ENCODE assay signal across 11 cellular contexts in the genomic region with DNA sequence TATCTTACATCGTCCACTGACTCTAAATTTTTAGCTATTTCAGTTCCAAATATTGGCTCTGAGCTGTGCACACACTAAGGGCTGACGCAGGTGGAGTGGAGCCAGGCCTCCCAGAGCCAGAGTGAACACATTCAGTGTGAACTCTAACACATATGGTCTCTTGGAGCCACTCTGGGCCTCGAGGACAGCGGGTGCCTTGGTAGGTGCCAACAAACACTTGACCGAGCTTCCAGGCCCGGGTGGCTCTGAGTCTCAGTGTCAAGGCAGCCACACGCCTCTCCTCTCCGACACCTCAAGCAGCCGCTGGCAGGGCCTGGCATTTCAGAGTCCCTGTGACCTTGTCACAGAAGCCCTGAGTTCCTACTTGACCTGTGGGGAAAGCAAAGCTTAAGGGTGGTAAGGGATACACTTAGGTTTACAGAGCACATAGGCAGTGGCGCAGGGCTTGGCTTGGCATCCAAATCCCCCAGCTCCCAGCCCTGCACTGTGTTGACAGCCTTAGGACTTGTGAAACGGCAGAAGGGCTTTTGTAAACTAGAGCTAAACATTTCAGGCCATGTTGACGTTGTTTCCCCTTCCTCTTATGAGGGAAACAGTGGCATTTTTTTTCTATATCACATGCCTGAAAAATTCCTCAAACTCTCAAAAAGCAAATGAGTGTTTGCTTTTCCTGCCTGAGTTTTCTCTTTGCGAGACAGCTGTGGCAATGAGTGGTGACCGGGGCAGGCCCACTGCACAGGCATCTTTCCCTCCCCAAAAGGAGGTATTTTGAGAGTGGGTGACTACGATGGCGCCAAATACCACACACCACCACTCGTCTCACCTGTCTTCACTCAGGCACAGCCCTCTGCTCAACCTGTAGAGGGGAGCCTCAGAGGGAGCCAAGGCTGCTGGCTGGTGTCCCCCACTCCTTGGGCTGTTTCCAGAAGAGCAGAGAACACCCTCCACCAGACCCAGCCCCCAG.
DNase-seq lines count a peak whose midpoint lies in the region; ATAC-seq and TF ChIP-seq lines count a peak whose summit lies in the region.
"Had no signal": no experiment of that assay in that cellular context is flagged by ENCODE, and none has a peak within 500 bp of the region (broad histone marks: within the 10 kb centered on the region; RNA-seq: fewer than 3 reads in every experiment).

No MANE protein-coding gene starts in this region.

- intact Hi-C loops in head of caudate nucleus (cut with DNase I) (no loop called here), vagina (cut with DNase I) (no loop called here)

- no peak for TF ChIP-seq POLR2A in vagina (IDR thresholded peaks at IDR 0.05)

- no peaks in the 10 kb centered on the region for H3K79me1 ChIP-seq in neuronal stem cell (ENCODE audit: low read depth, low read length)

- H2BK15ac ChIP-seq in neuronal stem cell (ENCODE audit: low read length), result peak overlapping the region; percentile 7

- H3K79me2 ChIP-seq in OCI-LY3 (ENCODE audit: low read length), result no peaks in the 10 kb centered on the region

- no peak overlapping the region for H4K91ac ChIP-seq in neuronal stem cell (ENCODE audit: low read depth, low read length, poor library complexity)

- no peaks in the 10 kb centered on the region for H3K9me3 ChIP-seq in OCI-LY3 (ENCODE audit: insufficient read depth, low read length)
- no peaks in the 10 kb centered on the region for H3K9me3 ChIP-seq in neuronal stem cell (replicated peaks in 1 of 2; ENCODE audit: control insufficient read depth in 2 of 2, insufficient read depth in 1 of 2, low read depth in 1 of 2, low read length in 2 of 2)
- H3K9me3 ChIP-seq in vagina, result no peaks in the 10 kb centered on the region

- no peak overlapping the region for H2BK5ac ChIP-seq in neuronal stem cell (ENCODE audit: low read length)

- H4K8ac ChIP-seq in neuronal stem cell (ENCODE audit: low read depth, low read length), result no peak overlapping the region

- H3K23ac ChIP-seq in neuronal stem cell (ENCODE audit: low read depth, low read length, poor library complexity), result no peak overlapping the region

- peak overlapping the region; percentile 23 for H3K18ac ChIP-seq in neuronal stem cell (ENCODE audit: low read length)

- H3K4me1 ChIP-seq in OCI-LY3 (ENCODE audit: low read length) (peaks cover 74% of the 10 kb centered on the region), neuronal stem cell (ENCODE audit: control insufficient read depth in 2 of 2, insufficient read depth in 1 of 2, low read depth in 1 of 2, low read length in 2 of 2) (peaks cover 7 to 9% of the 10 kb centered on the region in 2 donors), vagina (peaks cover 32% of the 10 kb centered on the region)

- ATAC-seq in GM18909 (IDR thresholded peaks at IDR 0.05; ENCODE audit: poor library complexity, unreplicated experiment), result no peak
- ATAC-seq: activated T-helper 17 cell treated with anti-CD3 and anti-CD28 coated beads, Interleukin-2, amount 50 U/mL, for 72 hours had no signal

- H4K20me1 ChIP-seq in OCI-LY3 (ENCODE audit: insufficient read depth, low read length), result no peaks in the 10 kb centered on the region

- H3K27ac ChIP-seq in OCI-LY3 (ENCODE audit: low read length), result peak overlapping the region; percentile 97
- H3K27ac ChIP-seq in neuronal stem cell (replicated peaks; ENCODE audit: low read length), result no peak overlapping the region
- peak overlapping the region; percentile 70 for H3K27ac ChIP-seq in vagina

- no peak overlapping the region for H3K4ac ChIP-seq in neuronal stem cell (ENCODE audit: low read length)

- no peak overlapping the region for H2AK5ac ChIP-seq in neuronal stem cell (ENCODE audit: low read depth, low read length)

- H3K27me3 ChIP-seq in OCI-LY3 (ENCODE audit: low read depth, low read length) (no peaks in the 10 kb centered on the region), neuronal stem cell (ENCODE audit: control insufficient read depth in 3 of 3, insufficient read depth in 3 of 3, low read depth in 1 of 3, low read length in 3 of 3) (no peaks in the 10 kb centered on the region), vagina (no peaks in the 10 kb centered on the region)

- peak overlapping the region; percentile 55; the same call in 1 of the 2 replicates for H3K9ac ChIP-seq in OCI-LY3 (ENCODE audit: low read length)
- no peak overlapping the region for H3K9ac ChIP-seq in neuronal stem cell (ENCODE audit: low read depth, low read length, poor library complexity)

- H3K4me3 ChIP-seq in OCI-LY3 (ENCODE audit: low read length), result no peak overlapping the region
- no peak overlapping the region for H3K4me3 ChIP-seq in neuronal stem cell (ENCODE audit: low read length in 2 of 2)
- no peak overlapping the region for H3K4me3 ChIP-seq in vagina

- no peak overlapping the region for H2AFZ ChIP-seq in OCI-LY3 (ENCODE audit: low read depth, low read length)
- no peak overlapping the region for H2AFZ ChIP-seq in neuronal stem cell (ENCODE audit: low read length)

- no peak overlapping the region for H3K14ac ChIP-seq in neuronal stem cell (ENCODE audit: low read length)

- TF ChIP-seq CTCF in OCI-LY3 (IDR thresholded peaks at IDR 0.05; ENCODE audit: low read depth, low read length) (no peak), vagina (IDR thresholded peaks at IDR 0.05) (no peak)

- WGBS in neuronal stem cell (ENCODE audit: extremely low coverage in 2 of 2, insufficient read length in 2 of 2, insufficient replicate concordance in 1 of 2), 2 donors, result no CpG with 5 or more reads among the region's 17 CpGs

- H2BK12ac ChIP-seq in neuronal stem cell (ENCODE audit: low read length), result no peak overlapping the region

- H3K4me2 ChIP-seq in OCI-LY3 (ENCODE audit: low read length) (peak overlapping the region; percentile 85), neuronal stem cell (ENCODE audit: insufficient read depth, low read length, poor library complexity, severe bottlenecking) (no peak overlapping the region)

- H3K36me3 ChIP-seq in OCI-LY3 (replicated peaks; ENCODE audit: low read depth, low read length), result no peaks in the 10 kb centered on the region
- no peaks in the 10 kb centered on the region for H3K36me3 ChIP-seq in neuronal stem cell (replicated peaks in 1 of 2; ENCODE audit: control insufficient read depth in 2 of 2, insufficient read depth in 2 of 2, low read length in 2 of 2)
- H3K36me3 ChIP-seq in vagina, result no peaks in the 10 kb centered on the region

- DNase-seq in head of caudate nucleus (peak in 33 of 42 donors; percentile 6 to 67 (median 25)), neuronal stem cell (ENCODE audit: low spot score) (no peak), vagina (ENCODE audit: extremely low spot score in 2 of 2) (no peak), COR-L47 (lab: John Stamatoyannopoulos, UW) (no peak), ureter (ENCODE audit: low spot score) (no peak)
- DNase-seq: central memory CD4-positive, alpha-beta T cell; DMS79 treated with DMSO at 0.1 percent for 48 hours; NCI-H2107 had no signal

- H2BK120ac ChIP-seq in neuronal stem cell (ENCODE audit: low read depth, low read length), result peak overlapping the region; percentile 26

Comparison
In these comparisons a context has a peak if more than half of its experiments do, and no peak if none do; other contexts are left out.
1. DNase-seq: peak in head of caudate nucleus (33 of 42); none in neuronal stem cell (single experiment), vagina (0 of 2), COR-L47 (single experiment) and ureter (single experiment).